Comparison of ENCODE assay signal across 16 cellular contexts in the genomic region with DNA sequence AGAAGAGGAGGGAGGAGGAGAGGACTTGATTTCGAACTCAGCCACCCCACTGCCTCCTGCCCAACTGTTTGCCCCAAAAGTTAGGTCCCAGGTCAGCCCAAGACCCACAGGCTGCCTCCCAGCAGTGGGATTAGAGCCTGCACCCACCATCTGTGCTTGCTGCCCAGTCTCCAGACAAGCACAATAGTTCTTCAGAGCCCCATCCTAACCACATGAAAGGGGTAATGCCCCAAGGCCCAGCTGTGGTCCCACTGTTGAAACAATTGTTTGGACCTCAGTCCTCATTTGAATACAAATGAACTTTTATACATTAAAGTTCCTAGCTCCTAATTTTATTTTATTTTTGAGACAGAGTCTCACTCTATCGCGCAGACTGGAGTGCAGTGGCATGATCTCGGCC. TPM values are rescaled to one million over a fixed set of nuclear protein-coding genes. Genes with fewer than 3 reads are reported as not detected.
DNase-seq lines count a peak whose midpoint lies in the region; FAIRE-seq and TF ChIP-seq lines count a peak whose summit lies in the region.
"Had no signal": no experiment of that assay in that cellular context is flagged by ENCODE, and none has a peak within 500 bp of the region (broad histone marks: within the 10 kb centered on the region; RNA-seq: fewer than 3 reads in every experiment).

No MANE protein-coding gene starts in this region.

- H3K36me3 ChIP-seq in BLaER1, result peaks cover 43% of the 10 kb centered on the region
- H3K36me3 ChIP-seq: SJCRH30 had no signal

- no peaks in the 10 kb centered on the region for H4K20me1 ChIP-seq in BLaER1

- H3K9ac ChIP-seq in BLaER1, result 0 out of 2 replicates have a peak overlapping the region, but pooled peaks have one; percentile 45

- DNase-seq in inferior parietal cortex (ENCODE audit: extremely low spot score), result peak; percentile 34
- peak; percentile 74 for DNase-seq in putamen (ENCODE audit: low spot score)
- DNase-seq in stimulated activated CD8-positive, alpha-beta memory T cell treated with anti-CD3 and anti-CD28 coated beads, Interleukin-4, amount 100 ng/mL, for 48 hours, result no peak
- no peak for DNase-seq in GM12891 (ENCODE audit: insufficient read length, low spot score)
- DNase-seq in DMS 273 treated with DMSO at 0.1 percent for 48 hours (lab: John Stamatoyannopoulos, UW), result no peak
- DNase-seq: GDM1, NCI-H1092 treated with DMSO at 0.1 percent for 48 hours, NCI-H226, NCI-H69, SJCRH30 had no signal

- no peak overlapping the region for H3K4me3 ChIP-seq in BLaER1
- H3K4me3 ChIP-seq: SJCRH30 had no signal

- no peak for FAIRE-seq in GM12891 (lab: Jason Lieb, UNC)
- FAIRE-seq: A204.1, H54, HepG2 had no signal

- TF ChIP-seq POLR2A in GM12891 (IDR thresholded peaks at IDR 0.05; ENCODE audit: low read depth, low read length), result no peak

- no peaks in the 10 kb centered on the region for H3K9me3 ChIP-seq in BLaER1
- H3K9me3 ChIP-seq: SJCRH30 had no signal

- peak overlapping the region; percentile 26; the same call in 1 of the 2 replicates for H3K4me2 ChIP-seq in BLaER1

- no peaks in the 10 kb centered on the region for H3K27me3 ChIP-seq in BLaER1
- H3K27me3 ChIP-seq: SJCRH30 had no signal

- peaks cover 9% of the 10 kb centered on the region; the same call in 1 of the 2 replicates for H3K4me1 ChIP-seq in BLaER1

- no peak overlapping the region for H3K27ac ChIP-seq in BLaER1
- H3K27ac ChIP-seq: C4-2B, SJCRH30 had no signal

TF ChIP-seq in PFSK-1, 5 proteins besides CTCF, POLR2A, EP300 and RAD21:
- TF ChIP-seq POLR2AphosphoS5 (IDR thresholded peaks at IDR 0.05; ENCODE audit: low read depth, low read length), result 0 out of 2 replicates have a peak, but pooled peaks have one; percentile 14
- TF ChIP-seq FOXP2 (optimal IDR thresholded peaks at IDR 0.05; ENCODE audit: borderline replicate concordance, extremely low read depth, extremely low read length, insufficient read depth), result no peak
- TF ChIP-seq TAF1 (IDR thresholded peaks at IDR 0.05; ENCODE audit: borderline replicate concordance, insufficient read depth, low read length), result no peak
- TF ChIP-seq, protein P1, sequence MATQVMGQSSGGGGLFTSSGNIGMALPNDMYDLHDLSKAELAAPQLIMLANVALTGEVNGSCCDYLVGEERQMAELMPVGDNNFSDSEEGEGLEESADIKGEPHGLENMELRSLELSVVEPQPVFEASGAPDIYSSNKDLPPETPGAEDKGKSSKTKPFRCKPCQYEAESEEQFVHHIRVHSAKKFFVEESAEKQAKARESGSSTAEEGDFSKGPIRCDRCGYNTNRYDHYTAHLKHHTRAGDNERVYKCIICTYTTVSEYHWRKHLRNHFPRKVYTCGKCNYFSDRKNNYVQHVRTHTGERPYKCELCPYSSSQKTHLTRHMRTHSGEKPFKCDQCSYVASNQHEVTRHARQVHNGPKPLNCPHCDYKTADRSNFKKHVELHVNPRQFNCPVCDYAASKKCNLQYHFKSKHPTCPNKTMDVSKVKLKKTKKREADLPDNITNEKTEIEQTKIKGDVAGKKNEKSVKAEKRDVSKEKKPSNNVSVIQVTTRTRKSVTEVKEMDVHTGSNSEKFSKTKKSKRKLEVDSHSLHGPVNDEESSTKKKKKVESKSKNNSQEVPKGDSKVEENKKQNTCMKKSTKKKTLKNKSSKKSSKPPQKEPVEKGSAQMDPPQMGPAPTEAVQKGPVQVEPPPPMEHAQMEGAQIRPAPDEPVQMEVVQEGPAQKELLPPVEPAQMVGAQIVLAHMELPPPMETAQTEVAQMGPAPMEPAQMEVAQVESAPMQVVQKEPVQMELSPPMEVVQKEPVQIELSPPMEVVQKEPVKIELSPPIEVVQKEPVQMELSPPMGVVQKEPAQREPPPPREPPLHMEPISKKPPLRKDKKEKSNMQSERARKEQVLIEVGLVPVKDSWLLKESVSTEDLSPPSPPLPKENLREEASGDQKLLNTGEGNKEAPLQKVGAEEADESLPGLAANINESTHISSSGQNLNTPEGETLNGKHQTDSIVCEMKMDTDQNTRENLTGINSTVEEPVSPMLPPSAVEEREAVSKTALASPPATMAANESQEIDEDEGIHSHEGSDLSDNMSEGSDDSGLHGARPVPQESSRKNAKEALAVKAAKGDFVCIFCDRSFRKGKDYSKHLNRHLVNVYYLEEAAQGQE (IDR thresholded peaks at IDR 0.05; ENCODE audit: insufficient read depth in 1 of 2, low read depth in 2 of 2, low read length in 2 of 2), result no peak
- TF ChIP-seq SIN3A (IDR thresholded peaks at IDR 0.05; ENCODE audit: borderline replicate concordance, insufficient read depth, low read length), result no peak

TF ChIP-seq in GM12891, 5 proteins besides CTCF, POLR2A, EP300 and RAD21:
- TF ChIP-seq POU2F2 (IDR thresholded peaks at IDR 0.05; ENCODE audit: low read depth, low read length), result no peak
- TF ChIP-seq PAX5 (IDR thresholded peaks at IDR 0.05; ENCODE audit: insufficient read depth, low read length, severe bottlenecking), result no peak
- TF ChIP-seq TAF1 (IDR thresholded peaks at IDR 0.05; ENCODE audit: low read depth, low read length), result no peak
- no peak for TF ChIP-seq SPI1 (IDR thresholded peaks at IDR 0.05; ENCODE audit: low read depth, low read length)
- no peak for TF ChIP-seq POLR2AphosphoS5 (IDR thresholded peaks at IDR 0.05; ENCODE audit: low read depth, low read length)
TF ChIP-seq in GM12891: peak in this region for 0.

RNA-seq across cellular contexts. Expression of a gene that starts 5.4 kb away (rescaled TPM):
- polyA plus RNA-seq in PFSK-1 (2012; ENCODE audit: insufficient read length, low read depth), result 151 TPM
- polyA plus RNA-seq in GM12891 (2012; ENCODE audit: low read depth, missing spikeins), result 78.4 TPM

RNA-seq across cellular contexts. Expression of a gene that starts 6.6 kb away (rescaled TPM):
- polyA plus RNA-seq in PFSK-1 (2012; ENCODE audit: insufficient read length, low read depth), result 100 TPM
- polyA plus RNA-seq in GM12891 (2012; ENCODE audit: low read depth, missing spikeins), result 32.4 TPM

RNA-seq across cellular contexts. Expression of a gene that starts 6.8 kb away (rescaled TPM):
- 18.4 TPM for polyA plus RNA-seq in PFSK-1 (2012; ENCODE audit: insufficient read length, low read depth)
- 43.2 TPM for polyA plus RNA-seq in GM12891 (2012; ENCODE audit: low read depth, missing spikeins)

RNA-seq across cellular contexts. Expression of a gene that starts 21.0 kb away (rescaled TPM):
- 27.4 TPM for polyA plus RNA-seq in PFSK-1 (2012; ENCODE audit: insufficient read length, low read depth)
- polyA plus RNA-seq in GM12891 (2012; ENCODE audit: low read depth, missing spikeins), result 20.1 TPM

RNA-seq across cellular contexts. Expression of a gene that starts 26.9 kb away (rescaled TPM):
- polyA plus RNA-seq in PFSK-1 (2012; ENCODE audit: insufficient read length, low read depth), result 36.3 TPM
- polyA plus RNA-seq in GM12891 (2012; ENCODE audit: low read depth, missing spikeins), result 7.5 TPM

Comparison
In these comparisons a context has a peak if more than half of its experiments do, and no peak if none do; other contexts are left out.
1. DNase-seq: peak in inferior parietal cortex (single experiment) and putamen (single experiment); none in stimulated activated CD8-positive, alpha-beta memory T cell treated with anti-CD3 and anti-CD28 coated beads, Interleukin-4, amount 100 ng/mL, for 48 hours (single experiment), GM12891 (single experiment) and DMS 273 treated with DMSO at 0.1 percent for 48 hours (single experiment).